ENCODE assay signal across 1 cellular context in genomic region chr3:119279844-119280243, GRCh38.
TF ChIP-seq lines count a peak whose summit lies in the region.

No MANE protein-coding gene starts in this region.

TF ChIP-seq in HepG2, 621 proteins besides CTCF, POLR2A, EP300 and RAD21 (continued from another document):
- TF ChIP-seq ZNF580 (CRISPR knock-in tag; IDR thresholded peaks at IDR 0.05; ENCODE audit: borderline replicate concordance, low read depth): no peak
- TF ChIP-seq ZNF629 (CRISPR knock-in tag; conservative IDR thresholded peaks at IDR 0.05): no peak
- no peak for TF ChIP-seq ZFP37 (CRISPR knock-in tag; IDR thresholded peaks at IDR 0.05; ENCODE audit: borderline replicate concordance)
- TF ChIP-seq ZNF7 (CRISPR knock-in tag; IDR thresholded peaks at IDR 0.05): no peak
- no peak for TF ChIP-seq HOMEZ (CRISPR knock-in tag; IDR thresholded peaks at IDR 0.05; ENCODE audit: low read depth)
- TF ChIP-seq ZNF503 (CRISPR knock-in tag; IDR thresholded peaks at IDR 0.05): no peak
- TF ChIP-seq PAX8 (CRISPR knock-in tag; IDR thresholded peaks at IDR 0.05; ENCODE audit: borderline replicate concordance): no peak
- no peak for TF ChIP-seq TAF1 (CRISPR knock-in tag; IDR thresholded peaks at IDR 0.05)
- no peak for TF ChIP-seq NFIB (CRISPR knock-in tag; IDR thresholded peaks at IDR 0.05; ENCODE audit: borderline replicate concordance)
- TF ChIP-seq ZNF501 (CRISPR knock-in tag; IDR thresholded peaks at IDR 0.05): no peak
- no peak for TF ChIP-seq ATF1 (CRISPR knock-in tag; IDR thresholded peaks at IDR 0.05)
- no peak for TF ChIP-seq ZBTB38 (CRISPR knock-in tag; IDR thresholded peaks at IDR 0.05)
- TF ChIP-seq SMAD3 (CRISPR knock-in tag; IDR thresholded peaks at IDR 0.05): no peak
- no peak for TF ChIP-seq KLF6 (CRISPR knock-in tag; IDR thresholded peaks at IDR 0.05)
- no peak for TF ChIP-seq ZNF256 (CRISPR knock-in tag; conservative IDR thresholded peaks at IDR 0.05)
- TF ChIP-seq ZNF790 (CRISPR knock-in tag; IDR thresholded peaks at IDR 0.05; ENCODE audit: borderline replicate concordance): no peak
